8 cellular contexts compared by ENCODE assay signal in the genomic region with DNA sequence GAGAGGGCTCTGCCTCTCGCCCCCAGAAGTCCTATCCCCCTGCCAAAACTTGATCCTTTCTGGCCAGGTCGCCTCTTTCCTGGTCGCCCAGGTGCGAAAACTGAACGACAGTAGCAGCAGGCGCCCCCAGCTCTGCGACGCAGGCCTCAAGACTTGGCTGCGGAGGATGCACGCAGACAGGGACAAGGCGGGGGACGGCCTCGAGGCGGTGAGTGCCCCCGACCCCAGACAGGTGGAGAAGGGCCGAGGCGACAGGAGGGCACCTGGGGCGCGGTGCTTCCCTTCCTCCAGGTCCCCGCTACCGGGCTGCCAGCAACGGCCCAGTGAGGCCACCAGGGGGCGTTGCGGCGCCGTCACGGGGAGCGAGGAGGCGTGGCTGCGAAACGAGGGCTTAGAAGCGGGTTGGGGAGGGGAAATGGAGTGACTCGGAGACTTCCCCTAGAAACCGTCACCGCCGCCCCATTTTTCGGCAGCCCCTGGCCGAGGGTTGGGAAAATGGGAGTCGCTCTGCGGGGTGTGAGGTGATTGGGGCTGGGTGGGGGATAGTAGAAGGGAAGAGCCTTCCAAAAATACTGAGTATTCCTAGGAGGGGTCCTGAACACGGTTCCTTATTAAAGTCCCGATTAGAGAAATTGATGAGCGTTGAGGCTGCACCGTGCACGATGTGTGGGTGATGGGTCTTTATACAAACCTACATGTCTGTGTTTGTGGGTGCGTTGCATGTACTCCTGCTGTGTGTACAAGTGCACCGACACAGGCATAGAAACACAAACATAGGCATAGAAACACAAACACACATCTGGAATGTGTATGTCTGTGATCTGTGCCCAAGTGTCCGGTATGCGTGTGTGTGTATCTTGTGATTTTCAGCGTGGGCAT.
DNase-seq lines count a peak whose midpoint lies in the region; ATAC-seq and FAIRE-seq lines count a peak whose summit lies in the region.

No MANE protein-coding gene starts in this region.

- DNase-seq in AG20443 (ENCODE audit: low spot score) (peak; percentile 94), GM19239 (ENCODE audit: insufficient read length, low spot score) (peak; percentile 87), NCI-H774 (lab: John Stamatoyannopoulos, UW) (peak; percentile 51), ecto neural progenitor cell (ENCODE audit: low spot score) (peak; percentile 91), medulla oblongata (ENCODE audit: extremely low spot score) (peak; percentile 76)
- peak; percentile 89 to 90 for DNase-seq in activated CD4-positive, alpha-beta T cell treated with anti-CD3 and anti-CD28 coated beads, Interleukin-2, amount 50 U/mL, for 48 hours
- DNase-seq in stimulated activated CD8-positive, alpha-beta memory T cell treated with anti-CD3 and anti-CD28 coated beads, Interleukin-15, amount 100 ng/mL, for 1 hour (ENCODE audit: low read depth) = peak; percentile 82

- FAIRE-seq in GM19239 (lab: Jason Lieb, UNC) = peak; percentile 26

- ATAC-seq in HG03571 (IDR thresholded peaks at IDR 0.05; ENCODE audit: unreplicated experiment) = peak; percentile 85

Comparison
In these comparisons a context has a peak if more than half of its experiments do, and no peak if none do; other contexts are left out.
1. Peak in every context shown above with its lines: DNase-seq and ATAC-seq.